11 cellular contexts compared by ENCODE assay signal in genomic region chr2:160390544-160391258, GRCh38.
DNase-seq lines count a peak whose midpoint lies in the region; ATAC-seq and FAIRE-seq lines count a peak whose summit lies in the region.
"Had no signal": no experiment of that assay in that cellular context is flagged by ENCODE, and none has a peak within 500 bp of the region (broad histone marks: within the 10 kb centered on the region; RNA-seq: fewer than 3 reads in every experiment).

No MANE protein-coding gene starts in this region.

- H3K36me3 ChIP-seq in skeletal muscle satellite cell (ENCODE audit: insufficient read depth, low read length), result peaks cover 2% of the 10 kb centered on the region
- no peaks in the 10 kb centered on the region for H3K36me3 ChIP-seq in small intestine (ENCODE audit: control insufficient read depth in 2 of 2, insufficient read depth in 2 of 2, low read length in 2 of 2)

- 77 to 84% (median 80%) methylated on average over 6 of the region's 6 CpGs for WGBS in small intestine, 3 donors

- peak; percentile 94 for DNase-seq in EH (ENCODE audit: low read depth)
- DNase-seq in RPMI7951 (ENCODE audit: low read depth), result peak; percentile 73
- DNase-seq in small intestine, result no peak
- no peak for DNase-seq in NCI-H2081 (lab: John Stamatoyannopoulos, UW)
- no peak for DNase-seq in H4 (ENCODE audit: low spot score)
- DNase-seq: effector CD8-positive, alpha-beta T cell; NCI-H510A had no signal

- ATAC-seq in esophagus mucosa (peak; percentile 47), GM19324 (IDR thresholded peaks at IDR 0.05; ENCODE audit: low FRiP score, unreplicated experiment) (no peak)
- ATAC-seq: K562 had no signal

- H3K4me2 ChIP-seq in skeletal muscle satellite cell (ENCODE audit: low read length), result peak overlapping the region; percentile 60

- H3K27me3 ChIP-seq in skeletal muscle satellite cell (ENCODE audit: control insufficient read depth, insufficient read depth, low read length) (no peaks in the 10 kb centered on the region), small intestine (ENCODE audit: control insufficient read depth in 2 of 2, insufficient read depth in 2 of 2, low read length in 2 of 2) (no peaks in the 10 kb centered on the region)

- H3K4me1 ChIP-seq in skeletal muscle satellite cell (ENCODE audit: control insufficient read depth, insufficient read depth, low read length) (peaks cover 90% of the 10 kb centered on the region), small intestine (ENCODE audit: control insufficient read depth in 2 of 2, insufficient read depth in 1 of 2, low read depth in 1 of 2, low read length in 1 of 2) (peaks cover 0 to 20% of the 10 kb centered on the region in 2 donors)

- H3K4me3 ChIP-seq in skeletal muscle satellite cell (ENCODE audit: low read length) (no peak overlapping the region), small intestine (ENCODE audit: low read depth in 1 of 2, low read length in 2 of 2) (no peak overlapping the region)
- H3K4me3 ChIP-seq: K562 had no signal

- peak overlapping the region in 1 of 2 donors; percentile 36 for H3K27ac ChIP-seq in small intestine (ENCODE audit: low read depth in 1 of 2, low read length in 1 of 2)

- peak overlapping the region; percentile 65 for H3K9ac ChIP-seq in skeletal muscle satellite cell (ENCODE audit: low read depth, low read length)

- H3K9me3 ChIP-seq in skeletal muscle satellite cell (replicated peaks; ENCODE audit: low read length) (no peaks in the 10 kb centered on the region), small intestine (ENCODE audit: control insufficient read depth, low read depth) (no peaks in the 10 kb centered on the region)

- no peak for FAIRE-seq in small intestine (lab: Jason Lieb, UNC)
- FAIRE-seq: K562 had no signal

Comparison
In these comparisons a context has a peak if more than half of its experiments do, and no peak if none do; other contexts are left out.
1. DNase-seq: peak in EH (single experiment) and RPMI7951 (single experiment); none in small intestine (single experiment), NCI-H2081 (0 of 2) and H4 (single experiment).